ENCODE assay signal across 22 cellular contexts in genomic region chr14:100416081-100416480, GRCh38.
"Had no signal": no experiment of that assay in that cellular context is flagged by ENCODE, and none has a peak within 500 bp of the region (broad histone marks: within the 10 kb centered on the region; RNA-seq: fewer than 3 reads in every experiment).

No MANE protein-coding gene starts in this region.

- H3K9me3 ChIP-seq: left lung, right lobe of liver had no signal

- H3K4me1 ChIP-seq: right lobe of liver had no signal

- FAIRE-seq: small intestine had no signal

- H3K4me3 ChIP-seq: left lung, lung, right lobe of liver had no signal

- ATAC-seq: activated CD4-positive, CD25-positive, alpha-beta regulatory T cell treated with anti-CD3 and anti-CD28 coated beads, Interleukin-2, amount 50 U/mL, for 24 hours; natural killer cell treated with Interleukin-12 subunit alpha and Interleukin-12 subunit beta and Interleukin-15 and Interleukin-18, amount 100 ng/mL, for 72 hours; right lobe of liver; stimulated activated naive CD8-positive, alpha-beta T cell treated with anti-CD3 and anti-CD28 coated beads, Interleukin-15, Interleukin-2, amounts not matched to agents 100 U/mL and 50 U/mL, for 24 hours had no signal

- H3K36me3 ChIP-seq: brain microvascular endothelial cell, left lung, right lobe of liver had no signal

- H3K27ac ChIP-seq: brain microvascular endothelial cell, left lung, right lobe of liver, VCaP had no signal

- DNase-seq: activated CD4-positive, alpha-beta T cell treated with anti-CD3 and anti-CD28 coated beads, Interleukin-2, amount 10 ng/mL, durations not matched to agents 7 days and 5 days; activated gamma-delta T cell treated with Interleukin-2 at 50 U/mL for 16 hours; activated T-cell treated with anti-CD3 and anti-CD28 coated beads, Interleukin-2, amount 50 U/mL, for 1 hour; aorta; brain microvascular endothelial cell; caudate nucleus; dermis blood vessel endothelial cell; effector CD8-positive, alpha-beta T cell; erythroblast; immature natural killer cell; left lung; midbrain; nucleus accumbens; small intestine; stimulated activated CD4-positive, alpha-beta T cell treated with anti-CD3 and anti-CD28 coated beads, Interleukin-2, amount 100 ng/mL, for 48 hours; stimulated activated naive CD8-positive, alpha-beta T cell treated with anti-CD3 and anti-CD28 coated beads, Interleukin-15, Interleukin-2, amounts not matched to agents 100 U/mL and 50 U/mL, for 24 hours; SW 1271 had no signal

- H3K27me3 ChIP-seq: brain microvascular endothelial cell, left lung, right lobe of liver had no signal
